Comparison of ENCODE assay signal across 17 cellular contexts in genomic region chr18:55153346-55153745, GRCh38.
DNase-seq lines count a peak whose midpoint lies in the region; ATAC-seq, FAIRE-seq and TF ChIP-seq lines count a peak whose summit lies in the region.
"Had no signal": no experiment of that assay in that cellular context is flagged by ENCODE, and none has a peak within 500 bp of the region (broad histone marks: within the 10 kb centered on the region; RNA-seq: fewer than 3 reads in every experiment).

No MANE protein-coding gene starts in this region.

- no peaks in the 10 kb centered on the region for H3K27me3 Mint-ChIP-seq in activated naive CD4-positive, alpha-beta T cell treated with anti-CD3 and anti-CD28 coated beads, Interleukin-2, amount 10 ng/mL, durations not matched to agents 7 days and 5 days
- H3K27me3 Mint-ChIP-seq in astrocyte (ENCODE audit: low read depth, unreplicated experiment), result peaks cover 10% of the 10 kb centered on the region
- H3K27me3 Mint-ChIP-seq: CD8-positive, alpha-beta memory T cell had no signal

- DNase-seq in activated naive CD4-positive, alpha-beta T cell treated with anti-CD3 and anti-CD28 coated beads, Interleukin-2, amount 10 ng/mL, durations not matched to agents 7 days and 5 days, result no peak
- no peak for DNase-seq in activated naive CD4-positive, alpha-beta T cell treated with Interleukin-2 at 50 U/mL for 16 hours
- DNase-seq in astrocyte (ENCODE audit: low read depth) (peak; percentile 30), foreskin keratinocyte (peak in 1 of 2 donors; percentile 27), AG20443 (ENCODE audit: low spot score) (no peak)
- DNase-seq: BE2C; C1 segment of cervical spinal cord; CD4-positive, CD25-positive, alpha-beta regulatory T cell; CD8-positive, alpha-beta memory T cell; COR-L47; DMS 273 treated with DMSO at 0.1 percent for 48 hours; GDM1 had no signal

- H3K36me3 ChIP-seq in astrocyte (ENCODE audit: insufficient read depth, low read length), result no peaks in the 10 kb centered on the region
- H3K36me3 ChIP-seq: BE2C had no signal

- CTCF ChIA-PET in activated naive CD4-positive, alpha-beta T cell treated with anti-CD3 and anti-CD28 coated beads, Interleukin-2, amount 10 ng/mL, durations not matched to agents 7 days and 5 days (lab: Charles Lee), result no interaction called here

- peak overlapping the region; percentile 36 for H3K4me2 ChIP-seq in astrocyte (ENCODE audit: low read length)
- H3K4me2 ChIP-seq: GM23338 had no signal

- peak; percentile 65 for ATAC-seq in foreskin keratinocyte
- no peak for ATAC-seq in GM21717 (IDR thresholded peaks at IDR 0.05; ENCODE audit: unreplicated experiment)
- ATAC-seq: GM23338 had no signal

- H3K27me3 ChIP-seq in astrocyte (ENCODE audit: insufficient read depth, low read length), result no peaks in the 10 kb centered on the region
- H3K27me3 ChIP-seq in foreskin keratinocyte, result no peaks in the 10 kb centered on the region
- H3K27me3 ChIP-seq: BE2C had no signal

- H3K36me3 Mint-ChIP-seq in activated naive CD4-positive, alpha-beta T cell treated with anti-CD3 and anti-CD28 coated beads, Interleukin-2, amount 10 ng/mL, durations not matched to agents 7 days and 5 days, result no peaks in the 10 kb centered on the region
- no peaks in the 10 kb centered on the region for H3K36me3 Mint-ChIP-seq in astrocyte (ENCODE audit: low read depth, unreplicated experiment)
- H3K36me3 Mint-ChIP-seq: CD4-positive, CD25-positive, alpha-beta regulatory T cell; CD8-positive, alpha-beta memory T cell had no signal

- H4K20me1 ChIP-seq in astrocyte (ENCODE audit: insufficient read depth, low read length), result no peaks in the 10 kb centered on the region

- H3K27ac ChIP-seq in astrocyte (ENCODE audit: low read depth, low read length), result peak overlapping the region; percentile 43
- H3K27ac ChIP-seq in foreskin keratinocyte, result peak overlapping the region; percentile 43

- H3K9ac ChIP-seq in astrocyte (ENCODE audit: low read length), result no peak overlapping the region

- no peak overlapping the region for H2AFZ ChIP-seq in astrocyte (ENCODE audit: low read depth, low read length)
- H2AFZ ChIP-seq: GM23338 had no signal

- H3K79me2 ChIP-seq in astrocyte (ENCODE audit: insufficient read depth, low read length), result no peaks in the 10 kb centered on the region

- H3K4me3 Mint-ChIP-seq in activated naive CD4-positive, alpha-beta T cell treated with anti-CD3 and anti-CD28 coated beads, Interleukin-2, amount 10 ng/mL, durations not matched to agents 7 days and 5 days, result no peak overlapping the region
- H3K4me3 Mint-ChIP-seq in astrocyte (ENCODE audit: unreplicated experiment), result no peak overlapping the region
- H3K4me3 Mint-ChIP-seq: CD4-positive, CD25-positive, alpha-beta regulatory T cell; CD8-positive, alpha-beta memory T cell; GM23338 had no signal

- TF ChIP-seq CTCF in astrocyte (IDR thresholded peaks at IDR 0.05; ENCODE audit: insufficient read depth, low read depth, low read length) (no peak), foreskin keratinocyte (conservative IDR thresholded peaks at IDR 0.05) (no peak)

- FAIRE-seq in astrocyte (lab: Jason Lieb, UNC), result no peak
- FAIRE-seq: GM12892, GM18507, H54 had no signal

- no peaks in the 10 kb centered on the region for H3K9me3 ChIP-seq in astrocyte (ENCODE audit: insufficient read depth, low read depth, low read length)
- H3K9me3 ChIP-seq: BE2C had no signal

- H3K27ac Mint-ChIP-seq in activated naive CD4-positive, alpha-beta T cell treated with anti-CD3 and anti-CD28 coated beads, Interleukin-2, amount 10 ng/mL, durations not matched to agents 7 days and 5 days, result peak overlapping the region; percentile 38
- H3K27ac Mint-ChIP-seq in astrocyte (ENCODE audit: unreplicated experiment), result no peak overlapping the region
- H3K27ac Mint-ChIP-seq: CD4-positive, CD25-positive, alpha-beta regulatory T cell; CD8-positive, alpha-beta memory T cell; GM23338 had no signal

- H3K9me3 Mint-ChIP-seq in activated naive CD4-positive, alpha-beta T cell treated with anti-CD3 and anti-CD28 coated beads, Interleukin-2, amount 10 ng/mL, durations not matched to agents 7 days and 5 days, result peaks cover 5% of the 10 kb centered on the region
- H3K9me3 Mint-ChIP-seq in astrocyte (ENCODE audit: unreplicated experiment), result peaks cover 3% of the 10 kb centered on the region
- H3K9me3 Mint-ChIP-seq: GM23338 had no signal

- peaks cover 17% of the 10 kb centered on the region for H3K4me1 ChIP-seq in astrocyte (ENCODE audit: insufficient read depth, low read length)
- H3K4me1 ChIP-seq in foreskin keratinocyte, result peaks cover 11% of the 10 kb centered on the region
- H3K4me1 ChIP-seq: BE2C had no signal

- H3K4me3 ChIP-seq in astrocyte (ENCODE audit: insufficient read depth, low read depth, low read length), result no peak overlapping the region
- H3K4me3 ChIP-seq: GM23338 had no signal

- no peaks in the 10 kb centered on the region for H3K4me1 Mint-ChIP-seq in activated naive CD4-positive, alpha-beta T cell treated with anti-CD3 and anti-CD28 coated beads, Interleukin-2, amount 10 ng/mL, durations not matched to agents 7 days and 5 days
- H3K4me1 Mint-ChIP-seq in astrocyte (ENCODE audit: low read depth, unreplicated experiment), result peaks cover 11% of the 10 kb centered on the region
- H3K4me1 Mint-ChIP-seq: CD4-positive, CD25-positive, alpha-beta regulatory T cell; CD8-positive, alpha-beta memory T cell had no signal
